Comparison of ENCODE assay signal across 9 cellular contexts in the genomic region with DNA sequence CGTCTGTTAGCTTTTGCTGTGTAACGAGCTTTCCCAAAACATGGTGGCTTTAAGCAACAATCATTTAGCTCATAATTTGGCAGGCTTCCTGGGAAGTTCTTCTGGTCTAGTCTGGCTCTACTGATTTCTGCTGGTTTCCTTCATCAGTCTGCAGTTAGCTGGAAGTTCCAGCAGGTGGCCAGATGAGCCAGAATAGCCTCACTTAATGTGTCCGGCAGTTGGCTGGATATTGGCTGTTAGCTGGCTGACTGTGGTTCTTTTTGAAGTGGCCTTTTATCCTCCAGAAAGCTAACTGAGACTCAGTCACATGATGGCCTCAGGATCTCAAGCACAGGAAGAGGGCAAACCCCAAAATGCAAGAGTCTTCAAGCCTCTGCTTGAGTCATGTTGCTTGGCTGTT. TPM values are rescaled to one million over a fixed set of nuclear protein-coding genes. Genes with fewer than 3 reads are reported as not detected.
A peak's percentile ranks its signal among the peaks of the same experiment; 100 is the strongest.
DNase-seq lines count a peak whose midpoint lies in the region; ATAC-seq and TF ChIP-seq lines count a peak whose summit lies in the region.
"Had no signal": no experiment of that assay in that cellular context is flagged by ENCODE, and none has a peak within 500 bp of the region (broad histone marks: within the 10 kb centered on the region; RNA-seq: fewer than 3 reads in every experiment).

No MANE protein-coding gene starts in this region.

- peak; percentile 48 for DNase-seq in NOMO-1 treated with DMSO at 0.1 percent for 48 hours (lab: John Stamatoyannopoulos, UW; ENCODE audit: unreplicated experiment)
- DNase-seq in NOMO-1 treated with dmso at 0.1 percent for 144 hours (lab: John Stamatoyannopoulos, UW; ENCODE audit: unreplicated experiment) = no peak
- DNase-seq in GM20000 (ENCODE audit: low spot score) = peak; percentile 23
- peak; percentile 40 to 69 for DNase-seq in SJCRH30
- peak; percentile 31 for DNase-seq in fibroblast of the aortic adventitia (ENCODE audit: low read depth)
- DNase-seq in CD8-positive, alpha-beta T cell = no peak

- no peaks in the 10 kb centered on the region for H3K9me3 Mint-ChIP-seq in CD8-positive, alpha-beta T cell
- H3K9me3 Mint-ChIP-seq: central memory CD8-positive, alpha-beta T cell had no signal

- H3K4me3 Mint-ChIP-seq in CD8-positive, alpha-beta T cell = no peak overlapping the region
- H3K4me3 Mint-ChIP-seq: central memory CD8-positive, alpha-beta T cell had no signal

- H3K4me3 ChIP-seq in SJCRH30 = no peak overlapping the region
- H3K4me3 ChIP-seq in fibroblast of the aortic adventitia (ENCODE audit: low read depth, low read length) = no peak overlapping the region
- H3K4me3 ChIP-seq in parathyroid adenoma (ENCODE audit: low read depth, low read length) = no peak overlapping the region
- no peak overlapping the region for H3K4me3 ChIP-seq in CD8-positive, alpha-beta T cell (ENCODE audit: low read depth, low read length)

- H3K9ac ChIP-seq in parathyroid adenoma = no peak overlapping the region

- H2AFZ ChIP-seq in parathyroid adenoma = no peak overlapping the region

- POLR2A ChIA-PET in CD8-positive, alpha-beta T cell (lab: Charles Lee) = no interaction called here

- H3K36me3 ChIP-seq in SJCRH30 (no peaks in the 10 kb centered on the region), parathyroid adenoma (ENCODE audit: control insufficient read depth, insufficient read depth, low read length) (no peaks in the 10 kb centered on the region)
- no peaks in the 10 kb centered on the region for H3K36me3 ChIP-seq in CD8-positive, alpha-beta T cell (ENCODE audit: insufficient read depth, low read length)

- CTCF ChIA-PET in CD8-positive, alpha-beta T cell (lab: Charles Lee) = no interaction called here

- no peak overlapping the region for H3K27ac ChIP-seq in SJCRH30
- H3K27ac ChIP-seq in parathyroid adenoma = no peak overlapping the region
- H3K27ac ChIP-seq in CD8-positive, alpha-beta T cell (ENCODE audit: low read depth, low read length) = no peak overlapping the region

- H3K4me1 Mint-ChIP-seq in CD8-positive, alpha-beta T cell (ENCODE audit: low read depth) = no peaks in the 10 kb centered on the region
- H3K4me1 Mint-ChIP-seq: central memory CD8-positive, alpha-beta T cell had no signal

- H3K4me1 ChIP-seq in SJCRH30 (peaks cover 10% of the 10 kb centered on the region), parathyroid adenoma (no peaks in the 10 kb centered on the region)
- H3K4me1 ChIP-seq in CD8-positive, alpha-beta T cell (ENCODE audit: insufficient read depth, low read length) = no peaks in the 10 kb centered on the region

- no peak for TF ChIP-seq CTCF in GM20000 (IDR thresholded peaks at IDR 0.05; ENCODE audit: extremely low read depth, missing control alignments)
- peak; percentile 66 for TF ChIP-seq CTCF in fibroblast of the aortic adventitia (IDR thresholded peaks at IDR 0.05; ENCODE audit: insufficient read depth, low read length)
- TF ChIP-seq CTCF in parathyroid adenoma (IDR thresholded peaks at IDR 0.05) = peak; percentile 44
- no peak for TF ChIP-seq CTCF in CD8-positive, alpha-beta T cell (IDR thresholded peaks at IDR 0.05)

- intact Hi-C loops in CD8-positive, alpha-beta T cell (cut with DNase I, micrococcal nuclease) = loop anchor here in 1 of 2 experiments (5.0 kb wide), 1 partner anchor 50 kb away; no protein-coding TSS in a partner anchor

- H3K27me3 ChIP-seq in SJCRH30 = no peaks in the 10 kb centered on the region
- H3K27me3 ChIP-seq in parathyroid adenoma (ENCODE audit: control insufficient read depth, insufficient read depth, low read length) = no peaks in the 10 kb centered on the region
- H3K27me3 ChIP-seq in CD8-positive, alpha-beta T cell (ENCODE audit: insufficient read depth, low read length) = no peaks in the 10 kb centered on the region

- no peaks in the 10 kb centered on the region for H3K79me2 ChIP-seq in parathyroid adenoma

- H3K9me3 ChIP-seq in SJCRH30 (replicated peaks) (no peaks in the 10 kb centered on the region), parathyroid adenoma (ENCODE audit: control insufficient read depth, low read length) (no peaks in the 10 kb centered on the region)
- H3K9me3 ChIP-seq in CD8-positive, alpha-beta T cell (ENCODE audit: low read length) = no peaks in the 10 kb centered on the region

- no peaks in the 10 kb centered on the region for H3K27me3 Mint-ChIP-seq in CD8-positive, alpha-beta T cell (ENCODE audit: low read depth)
- H3K27me3 Mint-ChIP-seq: central memory CD8-positive, alpha-beta T cell had no signal

- no peak overlapping the region for H3K4me2 ChIP-seq in parathyroid adenoma (ENCODE audit: low read length)

- peak; percentile 60 for ATAC-seq in HG03469 (IDR thresholded peaks at IDR 0.05; ENCODE audit: unreplicated experiment)
- no peak for ATAC-seq in CD8-positive, alpha-beta T cell

- no peaks in the 10 kb centered on the region for H3K36me3 Mint-ChIP-seq in CD8-positive, alpha-beta T cell

- H3K27ac Mint-ChIP-seq in CD8-positive, alpha-beta T cell = no peak overlapping the region

RNA-seq across cellular contexts. Expression of gene FTHL17, which starts 34.9 kb away (rescaled TPM):
- not detected in 2 replicates for total RNA-seq in SJCRH30 (2014; rRNA removed; shearing (Covaris generic))
- not detected in 2 replicates for total RNA-seq in fibroblast of the aortic adventitia (ENCODE audit: low replicate concordance)
- not detected for total RNA-seq in CD8-positive, alpha-beta T cell

Comparison
In these comparisons a context has a peak if more than half of its experiments do, and no peak if none do; other contexts are left out.
1. DNase-seq: peak in NOMO-1 treated with DMSO at 0.1 percent for 48 hours (single experiment), GM20000 (single experiment), SJCRH30 (2 of 2) and fibroblast of the aortic adventitia (single experiment); none in NOMO-1 treated with dmso at 0.1 percent for 144 hours (single experiment) and CD8-positive, alpha-beta T cell (0 of 7).
2. CTCF ChIP-seq: peak in fibroblast of the aortic adventitia (single experiment) and parathyroid adenoma (single experiment); none in GM20000 (single experiment) and CD8-positive, alpha-beta T cell (single experiment).